Comparison of ENCODE assay signal across 8 cellular contexts in genomic region chr12:123388948-123389559, GRCh38. TPM values are rescaled to one million over a fixed set of nuclear protein-coding genes. Genes with fewer than 3 reads are reported as not detected.
DNase-seq lines count a peak whose midpoint lies in the region; TF ChIP-seq lines count a peak whose summit lies in the region.

No MANE protein-coding gene starts in this region.

- H3K4me3 Mint-ChIP-seq in endothelial cell (ENCODE audit: unreplicated experiment), result no peak overlapping the region

- peaks cover 23% of the 10 kb centered on the region for H3K4me1 Mint-ChIP-seq in endothelial cell (ENCODE audit: unreplicated experiment)

- DNase-seq in DMS 273 (lab: John Stamatoyannopoulos, UW; ENCODE audit: unreplicated experiment) (peak; percentile 43), DMS 273 treated with DMSO at 0.1 percent for 48 hours (lab: John Stamatoyannopoulos, UW) (no peak), HuH-7.5 (ENCODE audit: low spot score) (peak; percentile 43), fibroblast of pulmonary artery (ENCODE audit: low read depth) (no peak), Ammon's horn (ENCODE audit: low spot score) (no peak), endothelial cell (ENCODE audit: low spot score) (no peak), OCI-M2 (lab: John Stamatoyannopoulos, UW; ENCODE audit: unreplicated experiment) (no peak)

- H3K27ac Mint-ChIP-seq in endothelial cell (ENCODE audit: unreplicated experiment), result no peak overlapping the region

- H3K27me3 Mint-ChIP-seq in endothelial cell (ENCODE audit: unreplicated experiment), result peaks cover 11% of the 10 kb centered on the region

- no peak for TF ChIP-seq CTCF in fibroblast of pulmonary artery (IDR thresholded peaks at IDR 0.05; ENCODE audit: low read length, missing control alignments)
- TF ChIP-seq CTCF in endothelial cell (IDR thresholded peaks at IDR 0.05; ENCODE audit: unreplicated experiment), result no peak

- peaks cover 25% of the 10 kb centered on the region for H3K36me3 Mint-ChIP-seq in endothelial cell (ENCODE audit: low read depth, unreplicated experiment)

- H3K4me3 ChIP-seq in fibroblast of pulmonary artery (replicated peaks; ENCODE audit: low read depth, low read length) (peak overlapping the region; percentile 64), skin epidermis (peak overlapping the region; percentile 51 to 72 (median 64))

- peak overlapping the region in 20 of 21 experiments; percentile 69 to 96 (median 90) for H3K27ac ChIP-seq in skin epidermis

- H3K9me3 Mint-ChIP-seq in endothelial cell (ENCODE audit: unreplicated experiment), result no peaks in the 10 kb centered on the region

RNA-seq across cellular contexts. Expression of gene KMT5A, which starts 5.1 kb away (rescaled TPM):
- 35.6 TPM for total RNA-seq in endothelial cell (ENCODE audit: unreplicated experiment)

RNA-seq across cellular contexts. Expression of gene SBNO1, which starts 24.4 kb away (rescaled TPM):
- total RNA-seq in endothelial cell (ENCODE audit: unreplicated experiment), result 44.7 TPM

RNA-seq across cellular contexts. Expression of gene RILPL2, which starts 47.4 kb away (rescaled TPM):
- total RNA-seq in endothelial cell (ENCODE audit: unreplicated experiment), result 2.8 TPM

Comparison
In these comparisons a context has a peak if more than half of its experiments do, and no peak if none do; other contexts are left out.
1. DNase-seq: peak in DMS 273 (single experiment) and HuH-7.5 (single experiment); none in DMS 273 treated with DMSO at 0.1 percent for 48 hours (single experiment), fibroblast of pulmonary artery (single experiment), Ammon's horn (single experiment), endothelial cell (single experiment) and OCI-M2 (single experiment).